In the genomic region with DNA sequence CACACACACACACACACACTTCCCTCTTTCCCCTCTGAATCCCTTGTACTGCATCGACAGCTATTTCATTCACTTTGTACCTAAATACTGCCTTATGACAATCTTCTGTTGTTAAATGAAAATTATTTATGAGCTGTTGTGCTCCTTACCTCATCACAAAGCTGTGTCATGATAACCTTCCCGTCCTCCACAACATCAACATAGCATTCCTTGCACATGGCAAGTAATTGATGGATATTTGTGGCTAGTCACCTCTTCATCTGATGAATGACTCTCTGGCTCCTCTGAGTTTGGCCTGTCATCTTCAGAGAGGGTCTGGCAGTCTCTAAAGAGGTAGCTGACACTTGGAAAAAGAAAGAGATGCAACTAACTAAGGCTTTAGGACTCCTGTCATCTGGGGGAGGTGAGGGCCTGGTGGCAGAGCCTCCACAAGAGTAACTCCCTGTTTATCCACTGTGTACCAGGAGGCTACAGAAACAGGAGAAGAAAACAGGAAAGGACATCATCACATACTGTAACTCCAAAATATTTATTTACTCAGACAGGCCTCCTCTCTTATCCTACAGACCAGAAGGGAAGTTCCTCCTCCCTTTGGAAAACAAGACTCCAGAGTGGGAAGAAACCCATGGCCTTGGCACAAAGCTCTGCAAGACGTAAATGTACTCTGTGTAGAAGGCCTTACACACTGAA, we compare ENCODE assay signal across 2 cellular contexts.
TF ChIP-seq lines count a peak whose summit lies in the region.

No MANE protein-coding gene starts in this region.

TF ChIP-seq in HEK293, 187 proteins besides CTCF, POLR2A, EP300 and RAD21 (continued from another document):
- TF ChIP-seq, protein P1, sequence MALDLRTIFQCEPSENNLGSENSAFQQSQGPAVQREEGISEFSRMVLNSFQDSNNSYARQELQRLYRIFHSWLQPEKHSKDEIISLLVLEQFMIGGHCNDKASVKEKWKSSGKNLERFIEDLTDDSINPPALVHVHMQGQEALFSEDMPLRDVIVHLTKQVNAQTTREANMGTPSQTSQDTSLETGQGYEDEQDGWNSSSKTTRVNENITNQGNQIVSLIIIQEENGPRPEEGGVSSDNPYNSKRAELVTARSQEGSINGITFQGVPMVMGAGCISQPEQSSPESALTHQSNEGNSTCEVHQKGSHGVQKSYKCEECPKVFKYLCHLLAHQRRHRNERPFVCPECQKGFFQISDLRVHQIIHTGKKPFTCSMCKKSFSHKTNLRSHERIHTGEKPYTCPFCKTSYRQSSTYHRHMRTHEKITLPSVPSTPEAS (tag by site-specific recombination; IDR thresholded peaks at IDR 0.05): 0 out of 2 replicates have a peak, but pooled peaks have one; percentile 14
- TF ChIP-seq ZNF341 (tag by site-specific recombination; IDR thresholded peaks at IDR 0.05; ENCODE audit: low read depth): peak; percentile 43

TF ChIP-seq in K562, 482 proteins besides CTCF, POLR2A, EP300 and RAD21 (continued from another document):
- no peak for TF ChIP-seq PYGO2 (tag; IDR thresholded peaks at IDR 0.05)
- TF ChIP-seq, protein P2, sequence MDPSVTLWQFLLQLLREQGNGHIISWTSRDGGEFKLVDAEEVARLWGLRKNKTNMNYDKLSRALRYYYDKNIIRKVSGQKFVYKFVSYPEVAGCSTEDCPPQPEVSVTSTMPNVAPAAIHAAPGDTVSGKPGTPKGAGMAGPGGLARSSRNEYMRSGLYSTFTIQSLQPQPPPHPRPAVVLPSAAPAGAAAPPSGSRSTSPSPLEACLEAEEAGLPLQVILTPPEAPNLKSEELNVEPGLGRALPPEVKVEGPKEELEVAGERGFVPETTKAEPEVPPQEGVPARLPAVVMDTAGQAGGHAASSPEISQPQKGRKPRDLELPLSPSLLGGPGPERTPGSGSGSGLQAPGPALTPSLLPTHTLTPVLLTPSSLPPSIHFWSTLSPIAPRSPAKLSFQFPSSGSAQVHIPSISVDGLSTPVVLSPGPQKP (CRISPR knock-in tag; IDR thresholded peaks at IDR 0.05): no peak
